10 cellular contexts compared by ENCODE assay signal in the genomic region with DNA sequence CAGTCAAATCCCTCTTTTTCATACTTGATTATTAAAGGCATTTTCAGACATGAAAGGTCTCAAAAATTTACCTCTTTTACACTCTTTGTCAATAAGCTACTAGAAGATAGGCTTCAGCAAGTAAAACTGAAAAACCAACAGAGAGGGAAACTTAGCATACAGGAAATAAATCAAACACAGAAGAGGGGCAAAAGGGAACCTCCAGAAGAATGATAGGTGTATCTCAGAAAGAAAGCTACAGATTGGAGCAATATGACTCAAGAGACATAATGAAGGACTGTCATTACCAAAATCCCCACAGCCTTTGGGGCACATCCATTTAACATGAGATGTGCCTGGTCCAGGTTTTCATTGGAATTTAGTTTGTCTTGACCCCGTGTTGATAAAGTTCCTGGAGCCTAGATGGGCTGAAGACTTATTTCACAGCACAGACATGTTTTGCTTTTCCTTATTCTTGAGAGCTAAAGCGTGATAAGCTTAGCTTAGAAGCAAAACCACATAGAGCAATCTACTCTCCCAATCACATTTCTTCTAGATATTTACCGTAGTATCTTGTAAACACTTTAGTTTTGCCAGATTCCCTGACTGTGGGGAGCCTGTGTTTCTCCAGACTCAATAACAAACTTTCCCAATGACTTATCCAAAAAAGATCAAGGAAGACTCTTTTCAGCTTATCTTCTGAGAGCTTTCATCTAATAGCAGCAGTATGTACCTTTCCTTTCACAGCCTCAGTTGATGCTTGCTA. TPM values are rescaled to one million over a fixed set of nuclear protein-coding genes. Genes with fewer than 3 reads are reported as not detected.
DNase-seq lines count a peak whose midpoint lies in the region; ATAC-seq, FAIRE-seq and TF ChIP-seq lines count a peak whose summit lies in the region.
"Had no signal": no experiment of that assay in that cellular context is flagged by ENCODE, and none has a peak within 500 bp of the region (broad histone marks: within the 10 kb centered on the region; RNA-seq: fewer than 3 reads in every experiment).

No MANE protein-coding gene starts in this region.

- H3K4me3 Mint-ChIP-seq in astrocyte (ENCODE audit: unreplicated experiment) = no peak overlapping the region

- no peaks in the 10 kb centered on the region for H3K9me3 ChIP-seq in astrocyte (ENCODE audit: insufficient read depth, low read depth, low read length)

- H3K4me2 ChIP-seq in astrocyte (ENCODE audit: low read length) = peak overlapping the region; percentile 31

- H3K36me3 ChIP-seq in GM06990 (ENCODE audit: control insufficient read depth, insufficient read depth, low read length) = no peaks in the 10 kb centered on the region
- H3K36me3 ChIP-seq in astrocyte (ENCODE audit: insufficient read depth, low read length) = peaks cover 4% of the 10 kb centered on the region

- peak overlapping the region; percentile 58 for H3K27ac ChIP-seq in astrocyte (ENCODE audit: low read depth, low read length)

- H3K9ac ChIP-seq in astrocyte (ENCODE audit: low read length) = no peak overlapping the region

- H3K9me3 Mint-ChIP-seq in astrocyte (ENCODE audit: unreplicated experiment) = no peaks in the 10 kb centered on the region

- H3K79me2 ChIP-seq in astrocyte (ENCODE audit: insufficient read depth, low read length) = peaks cover 52% of the 10 kb centered on the region

- ATAC-seq in GM21367 (IDR thresholded peaks at IDR 0.05; ENCODE audit: unreplicated experiment) (peak; percentile 63), HG03159 (IDR thresholded peaks at IDR 0.05; ENCODE audit: unreplicated experiment) (peak; percentile 69)

- no peak overlapping the region for H2AFZ ChIP-seq in astrocyte (ENCODE audit: low read depth, low read length)

- H4K20me1 ChIP-seq in astrocyte (ENCODE audit: insufficient read depth, low read length) = peaks cover 3% of the 10 kb centered on the region

- TF ChIP-seq CTCF in GM06990 (IDR thresholded peaks at IDR 0.05; ENCODE audit: insufficient read depth, low read length, poor library complexity, severe bottlenecking) (no peak), astrocyte (IDR thresholded peaks at IDR 0.05; ENCODE audit: insufficient read depth, low read depth, low read length) (no peak)

- H3K27me3 ChIP-seq in GM06990 (replicated peaks; ENCODE audit: control insufficient read depth, insufficient read depth, low read length) = no peaks in the 10 kb centered on the region
- no peaks in the 10 kb centered on the region for H3K27me3 ChIP-seq in astrocyte (ENCODE audit: insufficient read depth, low read length)

- FAIRE-seq in astrocyte (lab: Jason Lieb, UNC) = no peak

- H3K27me3 Mint-ChIP-seq in astrocyte (ENCODE audit: low read depth, unreplicated experiment) = no peaks in the 10 kb centered on the region

- peaks cover 19% of the 10 kb centered on the region for H3K4me1 ChIP-seq in astrocyte (ENCODE audit: insufficient read depth, low read length)

- H3K4me3 ChIP-seq in GM06990 (replicated peaks; ENCODE audit: low read depth, low read length) (peak overlapping the region; percentile 6; the same call in 1 of the 2 replicates), astrocyte (ENCODE audit: insufficient read depth, low read depth, low read length) (peak overlapping the region; percentile 3)

- peak overlapping the region; percentile 77 for H3K27ac Mint-ChIP-seq in astrocyte (ENCODE audit: unreplicated experiment)

- peaks cover 23% of the 10 kb centered on the region for H3K4me1 Mint-ChIP-seq in astrocyte (ENCODE audit: low read depth, unreplicated experiment)

- DNase-seq in GM06990 (ENCODE audit: extremely low read depth, insufficient read length) = peak; percentile 25
- DNase-seq in astrocyte (ENCODE audit: low read depth) = no peak
- DNase-seq in NCI-H187 (lab: John Stamatoyannopoulos, UW) = no peak
- DNase-seq in DMS153 (lab: John Stamatoyannopoulos, UW) = no peak
- no peak for DNase-seq in activated CD8-positive, alpha-beta memory T cell treated with anti-CD3 and anti-CD28 coated beads for 24 hours
- DNase-seq in NCI-H2029 treated with DMSO at 0.1 percent for 48 hours (lab: John Stamatoyannopoulos, UW) = no peak
- DNase-seq: NCI-H446; stimulated activated CD4-positive, alpha-beta T cell treated with anti-CD3 and anti-CD28 coated beads, Interleukin-12 subunit alpha, Interleukin-12 subunit beta, amount 100 ng/mL, for 4 hours had no signal

- peaks cover 7% of the 10 kb centered on the region for H3K36me3 Mint-ChIP-seq in astrocyte (ENCODE audit: low read depth, unreplicated experiment)

RNA-seq across cellular contexts. Expression of gene LRRFIP2, which starts 11.7 kb away (rescaled TPM):
- 62.0 and 62.4 TPM in 2 replicates for total RNA-seq in astrocyte
